In genomic region chr1:185369786-185370185, GRCh38 we compare ENCODE assay signal across 15 cellular contexts. TPM values are rescaled to one million over a fixed set of nuclear protein-coding genes. Genes with fewer than 3 reads are reported as not detected.
DNase-seq lines count a peak whose midpoint lies in the region; ATAC-seq, FAIRE-seq and TF ChIP-seq lines count a peak whose summit lies in the region.
"Had no signal": no experiment of that assay in that cellular context is flagged by ENCODE, and none has a peak within 500 bp of the region (broad histone marks: within the 10 kb centered on the region; RNA-seq: fewer than 3 reads in every experiment).

No MANE protein-coding gene starts in this region.

- no peak overlapping the region for H2BK120ac ChIP-seq in IMR-90 (ENCODE audit: low read depth, low read length)

- no peak overlapping the region for H3K23ac ChIP-seq in IMR-90 (ENCODE audit: low read depth, low read length)

- in situ Hi-C loops in IMR-90 (cut with MboI; ENCODE audit: low sequenced_read_pairs) = no loop called here

- no peak overlapping the region for H3K18ac ChIP-seq in IMR-90 (ENCODE audit: low read depth, low read length)

- dilution Hi-C loops in IMR-90 (cut with HindIII; ENCODE audit: low sequenced_read_pairs, unreplicated experiment) = no loop called here

- no peak overlapping the region for H3K56ac ChIP-seq in IMR-90 (ENCODE audit: extremely low read depth, insufficient read depth, low read length)

- H3K4me1 ChIP-seq in A549 = peaks cover 21% of the 10 kb centered on the region
- peaks cover 6% of the 10 kb centered on the region; the same call in 1 of the 2 replicates for H3K4me1 ChIP-seq in IMR-90 (ENCODE audit: control insufficient read depth, insufficient read depth, low read length)
- no peaks in the 10 kb centered on the region for H3K4me1 ChIP-seq in OCI-LY7 (ENCODE audit: insufficient read depth, low read length, poor library complexity, severe bottlenecking)

- no peak overlapping the region for H4K8ac ChIP-seq in IMR-90 (ENCODE audit: low read depth in 2 of 2, low read length in 2 of 2)

- CTCF ChIA-PET in A549 (lab: Yijun Ruan, JAX) (interaction anchor here (1.2 kb wide), 1 partner anchor 565 kb away, joined by 3 read pairs; no protein-coding TSS in a partner anchor), IMR-90 (lab: Yijun Ruan, JAX) (no interaction called here), OCI-LY7 (lab: Charles Lee; ENCODE audit: unreplicated experiment) (no interaction called here)

- H3K79me1 ChIP-seq in IMR-90 (ENCODE audit: low read depth in 1 of 2, low read length in 2 of 2) = no peaks in the 10 kb centered on the region

- no peak overlapping the region for H3K14ac ChIP-seq in IMR-90 (replicated peaks; ENCODE audit: low read depth, low read length)

- peaks cover 7% of the 10 kb centered on the region for H3K9me1 ChIP-seq in IMR-90 (ENCODE audit: insufficient read depth, low read length)

- TF ChIP-seq POLR2A in A549 (IDR thresholded peaks at IDR 0.05; ENCODE audit: low read length) (no peak), IMR-90 (IDR thresholded peaks at IDR 0.05; ENCODE audit: low read depth, low read length) (no peak)

- H4K91ac ChIP-seq in IMR-90 (ENCODE audit: insufficient read depth, low read depth, low read length) = no peak overlapping the region

- 44% methylated on average over 4 of the region's 4 CpGs for WGBS in A549 (ENCODE audit: missing lambda C conversion rate)
- no CpG with 5 or more reads among the region's 4 CpGs for WGBS in IMR-90 (ENCODE audit: extremely low coverage in 2 of 2, insufficient read length in 1 of 2), 2 experiments

- TF ChIP-seq EP300 in A549 (IDR thresholded peaks at IDR 0.05) = no peak

- no peak overlapping the region for H2AK5ac ChIP-seq in IMR-90 (ENCODE audit: low read depth, low read length)

- intact Hi-C loops in IMR-90 (cut with micrococcal nuclease) (no loop called here), OCI-LY7 (cut with micrococcal nuclease; ENCODE audit: unreplicated experiment) (no loop called here)

- no peaks in the 10 kb centered on the region for H3K9me3 ChIP-seq in A549
- H3K9me3 ChIP-seq in IMR-90 (ENCODE audit: control insufficient read depth, insufficient read depth, low read length) = no peaks in the 10 kb centered on the region
- no peaks in the 10 kb centered on the region for H3K9me3 ChIP-seq in OCI-LY7 (ENCODE audit: low read length)

- TF ChIP-seq CTCF in A549 (IDR thresholded peaks at IDR 0.05) (no peak), IMR-90 (conservative IDR thresholded peaks at IDR 0.05; ENCODE audit: low read depth, low read length) (no peak), OCI-LY7 (conservative IDR thresholded peaks at IDR 0.05; ENCODE audit: low read length) (no peak)

- no peaks in the 10 kb centered on the region for H3K27me3 ChIP-seq in IMR-90 (ENCODE audit: control insufficient read depth, insufficient read depth, low read length)

- no peak overlapping the region for H3K9ac ChIP-seq in IMR-90 (ENCODE audit: low read depth, low read length)

- peak overlapping the region; percentile 28 for H2AFZ ChIP-seq in IMR-90 (replicated peaks; ENCODE audit: low read length, poor library complexity)
- H2AFZ ChIP-seq in OCI-LY7 (ENCODE audit: low read length) = no peak overlapping the region
- H2AFZ ChIP-seq: PC-9 had no signal

- H3K9me2 ChIP-seq in OCI-LY7 (ENCODE audit: insufficient read depth, low read length) = no peaks in the 10 kb centered on the region

- no peak overlapping the region for H4K5ac ChIP-seq in IMR-90 (ENCODE audit: low read depth, low read length)

- no peak overlapping the region for H3K4ac ChIP-seq in IMR-90 (ENCODE audit: low read depth, low read length)

- FAIRE-seq in A549 (lab: Jason Lieb, UNC) = no peak

- no peak overlapping the region for H2BK20ac ChIP-seq in IMR-90 (ENCODE audit: low read depth, low read length)

- no peak overlapping the region for H2BK5ac ChIP-seq in IMR-90 (ENCODE audit: low read depth, low read length, poor library complexity, severe bottlenecking)

- no peak for TF ChIP-seq RAD21 in A549 (conservative IDR thresholded peaks at IDR 0.05 in 1 of 2, IDR thresholded peaks at IDR 0.05 in 1 of 2)
- no peak for TF ChIP-seq RAD21 in IMR-90 (IDR thresholded peaks at IDR 0.05; ENCODE audit: low read length)

- H3K36me3 ChIP-seq in IMR-90 (ENCODE audit: control insufficient read depth, insufficient read depth, low read length) (no peaks in the 10 kb centered on the region), OCI-LY7 (ENCODE audit: insufficient read depth, low read length) (no peaks in the 10 kb centered on the region)

- no peak overlapping the region for H2BK15ac ChIP-seq in IMR-90 (ENCODE audit: low read depth, low read length)

- H3K4me2 ChIP-seq in A549 (peak overlapping the region; percentile 30; the same call in 1 of the 3 replicates), IMR-90 (ENCODE audit: low read depth, low read length) (no peak overlapping the region), OCI-LY7 (ENCODE audit: low read length) (no peak overlapping the region)
- H3K4me2 ChIP-seq: PC-9 had no signal

- H3K27ac ChIP-seq in A549 = peak overlapping the region in 1 of 2 experiments; percentile 31; a peak in 1 of 6 replicates
- H3K27ac ChIP-seq in IMR-90 (ENCODE audit: insufficient read depth, low read length) = no peak overlapping the region
- no peak overlapping the region for H3K27ac ChIP-seq in OCI-LY7 (ENCODE audit: low read depth, low read length, poor library complexity, severe bottlenecking)
- H3K27ac ChIP-seq: PC-9, SK-N-MC had no signal

- DNase-seq in A549 (ENCODE audit: low read depth in 1 of 2, low spot score in 1 of 2) = no peak
- no peak for DNase-seq in IMR-90
- DNase-seq in astrocyte of the hippocampus (ENCODE audit: low read depth, low spot score) = peak; percentile 9
- DNase-seq in fibroblast of gingiva (ENCODE audit: low read depth) = peak; percentile 46
- DNase-seq in activated CD8-positive, alpha-beta memory T cell treated with anti-CD3 and anti-CD28 coated beads, Interleukin-2, amount 50 U/mL, for 4 hours = no peak
- no peak for DNase-seq in 8988T
- no peak for DNase-seq in A172 (ENCODE audit: low spot score)
- DNase-seq in OCI-LY7 (ENCODE audit: low spot score) = no peak
- DNase-seq: CD8-positive, alpha-beta memory T cell; GOT3; NCI-H1436; NCI-H2081 treated with DMSO at 0.1 percent for 48 hours; NCI-H2227 treated with DMSO at 0.1 percent for 48 hours; PC-9 had no signal

- ATAC-seq in A549 (peak in 1 of 2 experiments; percentile 29; a peak in 1 of 6 replicates), IMR-90 (ENCODE audit: low read depth) (no peak)

- H3K4me3 ChIP-seq in A549 (no peak overlapping the region), IMR-90 (ENCODE audit: insufficient read depth, low read depth, low read length) (no peak overlapping the region), OCI-LY7 (ENCODE audit: low read depth, low read length, poor library complexity, severe bottlenecking) (no peak overlapping the region)
- H3K4me3 ChIP-seq: PC-9, SK-N-MC had no signal

- POLR2A ChIA-PET in A549 (lab: Yijun Ruan, JAX) = no interaction called here
- POLR2A ChIA-PET in IMR-90 (lab: Charles Lee; ENCODE audit: unreplicated experiment) = no interaction called here
- POLR2A ChIA-PET in OCI-LY7 (lab: Charles Lee) = no interaction called here

- H3K79me2 ChIP-seq in OCI-LY7 (ENCODE audit: insufficient read depth, low read depth, low read length) = no peaks in the 10 kb centered on the region

- BruUV-seq in IMR-90 (replicated peaks; lab: Mats Ljungman, UMichigan) = no TSS peak
- no TSS peak for BruUV-seq in OCI-LY7 (replicated peaks; lab: Mats Ljungman, UMichigan)

- no peak overlapping the region for H2AK9ac ChIP-seq in IMR-90 (replicated peaks; ENCODE audit: low read depth, low read length, poor library complexity)

- H4K20me1 ChIP-seq in IMR-90 (ENCODE audit: insufficient read depth, low read length) (no peaks in the 10 kb centered on the region), OCI-LY7 (ENCODE audit: insufficient read depth, low read length) (no peaks in the 10 kb centered on the region)

TF ChIP-seq in A549, 52 proteins besides CTCF, POLR2A, EP300 and RAD21 (continues in another document):
- TF ChIP-seq HDAC2 (IDR thresholded peaks at IDR 0.05) (no peak), MAX (IDR thresholded peaks at IDR 0.05) (no peak), CHD2 (IDR thresholded peaks at IDR 0.05; ENCODE audit: low read length, partially characterized antibody) (no peak), TP53 (CRISPR knock-in tag; IDR thresholded peaks at IDR 0.05) (no peak), HOXB5 (CRISPR knock-in tag; IDR thresholded peaks at IDR 0.05) (no peak), HES2 (IDR thresholded peaks at IDR 0.05) (no peak)

TF ChIP-seq in IMR-90, 13 proteins besides CTCF, POLR2A, EP300 and RAD21 (continues in another document):
- no peak for TF ChIP-seq USF2 (IDR thresholded peaks at IDR 0.05; ENCODE audit: low read depth, low read length)
- no peak for TF ChIP-seq CHD1 (IDR thresholded peaks at IDR 0.05; ENCODE audit: low read depth, low read length)
- no peak for TF ChIP-seq CEBPB (IDR thresholded peaks at IDR 0.05; ENCODE audit: low read depth, low read length)
- TF ChIP-seq MXI1 (IDR thresholded peaks at IDR 0.05; ENCODE audit: borderline replicate concordance, low read depth, low read length) = no peak
- no peak for TF ChIP-seq MAZ (IDR thresholded peaks at IDR 0.05; ENCODE audit: borderline replicate concordance, low read depth, low read length)
- no peak for TF ChIP-seq SMC3 (IDR thresholded peaks at IDR 0.05; ENCODE audit: low read depth, low read length)
- TF ChIP-seq NFE2L2 (IDR thresholded peaks at IDR 0.05; ENCODE audit: low read depth, low read length) = no peak
- TF ChIP-seq RFX5 (IDR thresholded peaks at IDR 0.05; ENCODE audit: low read depth, low read length) = no peak
- no peak for TF ChIP-seq MAFK (IDR thresholded peaks at IDR 0.05; ENCODE audit: low read depth, low read length)

RNA-seq across cellular contexts. Expression of gene IVNS1ABP, which starts 52.7 kb away (rescaled TPM):
- 62.9 and 71.4 TPM in 2 replicates for polyA plus RNA-seq in A549 (2011; rRNA removed)
- polyA plus RNA-seq in A549 (2012; cell fraction: cytosol; rRNA removed) = 17.8 and 18.4 TPM in 2 replicates
- 33.4 and 56.9 TPM in 2 replicates for polyA plus RNA-seq in A549 (2012; cell fraction: nucleus; rRNA removed)
- 63.9 to 81.0 TPM (median 72.0 TPM) in 3 replicates for polyA plus RNA-seq in A549 (2017; fragmentation: RNase III; extraction: RNeasy Plus Mini Kit Qiagen cat#74134 plus additional on column Dnase treatment)
- 49.4 and 52.8 TPM in 2 replicates for polyA minus RNA-seq in A549 (2011; rRNA and poly(A)+ RNA removed)
- total RNA-seq in IMR-90 (2012; rRNA removed) = 26.7 and 41.9 TPM in 2 replicates
- polyA plus RNA-seq in IMR-90 (2012; rRNA removed) = 18.3 and 21.8 TPM in 2 replicates
- 3.4 and 5.5 TPM in 2 replicates for polyA plus RNA-seq in IMR-90 (2012; cell fraction: cytosol; rRNA removed)
- 14.2 and 60.5 TPM in 2 replicates for polyA plus RNA-seq in IMR-90 (2012; cell fraction: nucleus; rRNA removed; ENCODE audit: low replicate concordance)
- 60.4 and 67.7 TPM in 2 replicates for total RNA-seq in A172 (2014; rRNA removed; shearing (Covaris generic))
- 50.7 and 54.0 TPM in 2 replicates for total RNA-seq in OCI-LY7 (2014; rRNA removed; shearing (Covaris generic))
- 74.0 and 81.1 TPM in 2 replicates for total RNA-seq in OCI-LY7 (2022)

Comparison
In these comparisons a context has a peak if more than half of its experiments do, and no peak if none do; other contexts are left out.
1. DNase-seq: peak in astrocyte of the hippocampus (single experiment) and fibroblast of gingiva (single experiment); none in A549 (0 of 2), IMR-90 (single experiment), activated CD8-positive, alpha-beta memory T cell treated with anti-CD3 and anti-CD28 coated beads, Interleukin-2, amount 50 U/mL, for 4 hours (single experiment), 8988T (single experiment), A172 (single experiment) and OCI-LY7 (single experiment).